Comparison of ENCODE assay signal across 8 cellular contexts in the genomic region with DNA sequence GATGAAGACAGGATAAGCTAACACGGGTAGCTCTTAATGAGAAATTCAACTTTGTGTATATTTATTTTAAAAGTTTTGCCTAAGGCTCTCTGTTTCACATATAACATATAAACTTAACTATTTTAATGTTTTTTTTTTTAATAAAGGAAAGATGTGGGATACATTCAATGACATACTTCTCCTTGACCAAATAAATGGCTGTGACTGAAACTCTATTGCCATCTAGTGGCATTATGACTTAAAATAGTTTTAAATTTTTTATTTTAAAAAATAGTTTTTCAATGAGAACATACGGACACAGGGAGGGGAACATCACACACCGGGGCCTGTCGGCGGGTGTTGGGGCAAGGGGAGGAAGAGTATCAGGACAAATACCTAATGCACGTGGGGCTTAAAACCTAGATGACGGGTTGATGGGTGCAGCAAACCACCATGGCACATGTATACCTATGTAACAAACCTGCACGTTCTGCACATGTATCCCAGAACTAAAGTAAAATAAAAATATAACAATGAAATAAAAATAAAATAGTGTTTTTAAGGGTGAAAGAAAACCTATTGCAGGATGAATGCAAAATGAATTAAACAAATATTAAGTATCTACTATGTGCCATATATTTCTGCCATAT.
DNase-seq lines count a peak whose midpoint lies in the region; FAIRE-seq and TF ChIP-seq lines count a peak whose summit lies in the region.

No MANE protein-coding gene starts in this region.

- peak; percentile 77 for FAIRE-seq in small intestine (lab: Jason Lieb, UNC)

- TF ChIP-seq CTCF in HFFc6 (IDR thresholded peaks at IDR 0.05) (peak; percentile 85), Peyer's patch (IDR thresholded peaks at IDR 0.05) (peak in 4 of 6 experiments; percentile 38 to 52 (median 45)), fibroblast of mammary gland (conservative IDR thresholded peaks at IDR 0.05; ENCODE audit: control insufficient read depth, insufficient read depth, low read depth, low read length) (peak; percentile 55)

- H3K4me3 Mint-ChIP-seq in HFFc6, result no peak overlapping the region

- 25 to 27% (median 26%) methylated on average over 8 of the region's 8 CpGs for WGBS in small intestine, 3 donors

- no peaks in the 10 kb centered on the region for H3K36me3 ChIP-seq in Peyer's patch
- peaks cover 2% of the 10 kb centered on the region in 2 donors for H3K36me3 ChIP-seq in small intestine (ENCODE audit: control insufficient read depth in 2 of 2, insufficient read depth in 2 of 2, low read length in 2 of 2)

- no peaks in the 10 kb centered on the region for H3K9me3 Mint-ChIP-seq in HFFc6

- no peaks in the 10 kb centered on the region for H3K9me3 ChIP-seq in Peyer's patch
- H3K9me3 ChIP-seq in small intestine (ENCODE audit: control insufficient read depth, low read depth), result no peaks in the 10 kb centered on the region

- no peaks in the 10 kb centered on the region for H3K4me1 ChIP-seq in Peyer's patch
- H3K4me1 ChIP-seq in small intestine (ENCODE audit: control insufficient read depth in 2 of 2, insufficient read depth in 1 of 2, low read depth in 1 of 2, low read length in 1 of 2), result no peaks in the 10 kb centered on the region

- peak; percentile 14 to 36 for DNase-seq in AML-193 (lab: John Stamatoyannopoulos, UW)
- peak; percentile 64 for DNase-seq in HFFc6
- DNase-seq in Peyer's patch, result no peak
- peak; percentile 66 for DNase-seq in fibroblast of mammary gland (ENCODE audit: low read depth)
- peak; percentile 8 for DNase-seq in small intestine
- no peak for DNase-seq in stimulated activated CD4-positive, alpha-beta T cell treated with anti-CD3 and anti-CD28 coated beads, Interleukin-1b, Interleukin-23, amount 100 ng/mL, for 48 hours
- DNase-seq in activated T-cell treated with anti-CD3 and anti-CD28 coated beads, Interleukin-2, amount 50 U/mL, for 48 hours, result no peak
- no peak for DNase-seq in GM19240 (ENCODE audit: insufficient read length, low spot score)

- TF ChIP-seq POLR2A in Peyer's patch (IDR thresholded peaks at IDR 0.05), result no peak

- no peak overlapping the region for H3K4me3 ChIP-seq in Peyer's patch
- H3K4me3 ChIP-seq in fibroblast of mammary gland (ENCODE audit: control insufficient read depth, low read depth, low read length), result no peak overlapping the region
- no peak overlapping the region for H3K4me3 ChIP-seq in small intestine (ENCODE audit: low read depth in 1 of 2, low read length in 2 of 2)

- peaks cover 20% of the 10 kb centered on the region for H3K4me1 Mint-ChIP-seq in HFFc6 (ENCODE audit: low read depth)

- peak overlapping the region; percentile 75 for H3K27ac Mint-ChIP-seq in HFFc6

- no peaks in the 10 kb centered on the region for H3K27me3 Mint-ChIP-seq in HFFc6 (ENCODE audit: insufficient read depth)

- H3K27me3 ChIP-seq in Peyer's patch, result no peaks in the 10 kb centered on the region
- H3K27me3 ChIP-seq in small intestine (ENCODE audit: control insufficient read depth in 2 of 2, insufficient read depth in 2 of 2, low read length in 2 of 2), result no peaks in the 10 kb centered on the region

- H3K27ac ChIP-seq in Peyer's patch (no peak overlapping the region), small intestine (ENCODE audit: low read depth in 1 of 2, low read length in 1 of 2) (no peak overlapping the region)

- 0 out of 2 replicates have a peak, but pooled peaks cover 6% of the 10 kb centered on the region for H3K36me3 Mint-ChIP-seq in HFFc6 (ENCODE audit: low read depth)

Comparison
In these comparisons a context has a peak if more than half of its experiments do, and no peak if none do; other contexts are left out.
1. DNase-seq: peak in AML-193 (2 of 2), HFFc6 (single experiment), fibroblast of mammary gland (single experiment) and small intestine (single experiment); none in Peyer's patch (0 of 3), stimulated activated CD4-positive, alpha-beta T cell treated with anti-CD3 and anti-CD28 coated beads, Interleukin-1b, Interleukin-23, amount 100 ng/mL, for 48 hours (single experiment), activated T-cell treated with anti-CD3 and anti-CD28 coated beads, Interleukin-2, amount 50 U/mL, for 48 hours (0 of 2) and GM19240 (single experiment).
2. Peak in every context shown above with its lines, with median percentiles within 50 percentile points of each other: CTCF ChIP-seq.